Comparison of ENCODE assay signal across 1 cellular context in the genomic region with DNA sequence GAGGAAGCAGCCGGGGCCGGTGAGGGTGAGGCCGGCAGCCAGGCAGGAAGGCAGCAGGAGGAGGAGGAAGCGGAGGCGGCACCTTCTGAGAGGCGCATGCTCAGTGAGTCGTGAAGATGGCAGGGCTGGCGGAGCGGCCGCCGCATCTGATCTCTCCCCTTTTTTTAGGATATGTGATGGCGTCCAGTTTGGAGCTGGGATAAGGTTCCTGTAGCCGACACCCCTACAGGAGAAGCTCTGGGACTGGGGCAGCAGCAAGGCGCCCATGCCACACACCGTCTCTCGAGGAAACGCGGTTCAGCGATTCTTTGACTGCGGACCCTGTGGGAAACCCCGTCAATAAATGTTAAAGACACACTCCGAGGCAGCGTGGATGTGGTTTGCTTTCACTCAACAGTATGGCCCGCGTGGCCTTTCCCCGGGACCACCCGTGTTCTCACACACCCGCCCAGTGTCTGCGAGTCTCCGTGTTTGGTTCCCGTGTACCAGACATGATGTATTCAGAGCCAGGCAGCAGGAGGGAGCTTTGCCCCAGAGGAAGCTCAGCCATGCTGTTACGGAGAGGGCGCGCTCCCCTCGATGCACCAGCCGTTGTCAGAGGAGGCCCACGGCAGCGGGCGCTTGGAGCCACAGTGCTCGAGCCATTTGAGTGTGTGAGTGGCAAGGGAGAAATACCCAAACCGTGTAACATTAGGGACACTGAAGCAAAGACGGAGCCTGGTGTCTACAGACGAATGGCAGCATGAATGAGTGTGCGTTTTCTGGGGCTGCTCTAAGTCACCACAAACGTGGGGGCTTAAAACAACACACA.
TF ChIP-seq lines count a peak whose summit lies in the region.

No MANE protein-coding gene starts in this region.

TF ChIP-seq in SK-N-SH, 30 proteins besides CTCF, POLR2A, EP300 and RAD21:
- no peak for TF ChIP-seq FOSL2 (IDR thresholded peaks at IDR 0.05; ENCODE audit: borderline replicate concordance, low read depth)
